8 cellular contexts compared by ENCODE assay signal in genomic region chr11:134330611-134331564, GRCh38. TPM values are rescaled to one million over a fixed set of nuclear protein-coding genes. Genes with fewer than 3 reads are reported as not detected.
A peak's percentile ranks its signal among the peaks of the same experiment; 100 is the strongest.
DNase-seq lines count a peak whose midpoint lies in the region; ATAC-seq and TF ChIP-seq lines count a peak whose summit lies in the region.

No MANE protein-coding gene starts in this region.

- H3K36me3 Mint-ChIP-seq in glutamatergic neuron (ENCODE audit: unreplicated experiment): peaks cover 18% of the 10 kb centered on the region

- peaks cover 10% of the 10 kb centered on the region for H3K4me1 Mint-ChIP-seq in glutamatergic neuron (ENCODE audit: low read depth, unreplicated experiment)

- ATAC-seq in HG02884 (IDR thresholded peaks at IDR 0.05; ENCODE audit: unreplicated experiment): no peak
- ATAC-seq in GM21619 (IDR thresholded peaks at IDR 0.05; ENCODE audit: unreplicated experiment): no peak

- peaks cover 2% of the 10 kb centered on the region for H3K9me3 Mint-ChIP-seq in glutamatergic neuron (ENCODE audit: unreplicated experiment)

- H3K4me3 Mint-ChIP-seq in glutamatergic neuron (ENCODE audit: unreplicated experiment): peak overlapping the region; percentile 96

- H3K9me3 ChIP-seq in ES-I3 (ENCODE audit: control insufficient read depth, insufficient read depth, low read length): no peaks in the 10 kb centered on the region

- TF ChIP-seq CTCF in VCaP (conservative IDR thresholded peaks at IDR 0.05) (no peak), glutamatergic neuron (IDR thresholded peaks at IDR 0.05; ENCODE audit: partially characterized antibody, unreplicated experiment) (no peak), retinal pigment epithelial cell (conservative IDR thresholded peaks at IDR 0.05; ENCODE audit: low read depth, low read length) (no peak)

- no peaks in the 10 kb centered on the region for H3K4me1 ChIP-seq in ES-I3 (ENCODE audit: insufficient read depth, low read length)

- peaks cover 10% of the 10 kb centered on the region for H3K27me3 Mint-ChIP-seq in glutamatergic neuron (ENCODE audit: unreplicated experiment)

- peak overlapping the region; percentile 58; the same call in 1 of the 2 replicates for H3K9ac ChIP-seq in ES-I3 (ENCODE audit: low read depth, low read length)

- no peaks in the 10 kb centered on the region for H3K36me3 ChIP-seq in ES-I3 (ENCODE audit: insufficient read depth, low read length)

- DNase-seq in glutamatergic neuron (no peak), retinal pigment epithelial cell (ENCODE audit: low read depth) (no peak), amniotic stem cell (lab: John Stamatoyannopoulos, UW) (no peak), SW480 (ENCODE audit: low spot score) (no peak)

- no peak overlapping the region for H3K27ac Mint-ChIP-seq in glutamatergic neuron (ENCODE audit: unreplicated experiment)

- peak overlapping the region; percentile 58 for H3K27ac ChIP-seq in VCaP

- peak overlapping the region; percentile 42 for H3K4me3 ChIP-seq in retinal pigment epithelial cell (ENCODE audit: low read length)

RNA-seq across cellular contexts. Expression of gene GLB1L2, which starts 0.9 kb away (rescaled TPM):
- 1.0 TPM for total RNA-seq in glutamatergic neuron (ENCODE audit: unreplicated experiment)

RNA-seq across cellular contexts. Expression of gene GLB1L3, which starts 54.7 kb away (rescaled TPM):
- total RNA-seq in glutamatergic neuron (ENCODE audit: unreplicated experiment): 0.83 TPM
